In the genomic region with DNA sequence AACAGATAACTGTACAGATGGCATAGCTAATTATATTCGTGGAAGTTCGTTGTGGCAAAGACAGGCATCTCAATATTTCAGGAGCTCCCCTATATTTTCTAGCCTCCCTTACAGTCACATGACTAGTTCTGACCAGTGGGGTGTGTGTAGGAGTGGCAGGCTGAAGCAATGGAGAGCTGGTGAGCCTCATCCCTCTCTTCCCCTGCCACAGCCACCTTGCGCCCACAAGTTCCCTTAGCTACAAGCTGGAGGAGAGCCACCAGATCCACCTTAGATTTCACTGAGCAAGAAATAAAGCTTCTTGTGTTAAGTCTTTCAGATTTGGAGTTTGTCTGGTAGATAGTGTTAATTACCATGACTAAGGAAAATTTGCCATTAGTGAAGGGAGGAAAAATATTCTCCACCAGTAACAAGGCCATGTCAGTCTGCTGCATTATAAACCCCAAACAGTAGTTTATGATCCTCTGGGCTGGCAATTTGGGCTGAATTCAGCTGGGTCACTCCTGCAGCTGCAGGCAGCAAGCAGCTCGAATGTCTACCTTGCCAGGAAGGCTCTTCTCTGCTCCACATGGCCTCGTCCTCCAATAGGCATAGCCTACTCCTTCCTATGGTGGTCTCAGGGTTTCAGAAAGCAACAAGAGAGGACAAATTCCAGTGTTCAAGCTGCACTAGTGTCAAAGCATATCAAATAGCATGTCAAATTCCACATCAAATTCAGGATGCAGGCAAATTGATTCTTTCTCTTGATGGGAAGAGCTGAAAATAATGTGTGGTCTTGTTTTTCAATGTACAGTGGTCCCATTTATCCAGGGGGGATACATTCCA, we compare ENCODE assay signal across 1 cellular context.
TF ChIP-seq lines count a peak whose summit lies in the region.

No MANE protein-coding gene starts in this region.

TF ChIP-seq in HepG2, 621 proteins besides CTCF, POLR2A, EP300 and RAD21 (continued from another document and continues in another):
- TF ChIP-seq FOSL2 (CRISPR knock-in tag; IDR thresholded peaks at IDR 0.05) (no peak), TARDBP (CRISPR knock-in tag; IDR thresholded peaks at IDR 0.05) (no peak; the same call in 1 of the 2 replicates), YEATS4 (CRISPR knock-in tag; IDR thresholded peaks at IDR 0.05; ENCODE audit: borderline replicate concordance) (no peak), ZKSCAN8 (CRISPR knock-in tag; IDR thresholded peaks at IDR 0.05; ENCODE audit: borderline replicate concordance) (no peak; the same call in 1 of the 2 replicates), FOXO1 (CRISPR knock-in tag; IDR thresholded peaks at IDR 0.05) (no peak), ZNF557 (CRISPR knock-in tag; IDR thresholded peaks at IDR 0.05) (no peak), ZNF333 (CRISPR knock-in tag; IDR thresholded peaks at IDR 0.05; ENCODE audit: borderline replicate concordance) (no peak), SPEN (CRISPR knock-in tag; IDR thresholded peaks at IDR 0.05; ENCODE audit: low read depth) (no peak), SALL1 (CRISPR knock-in tag; IDR thresholded peaks at IDR 0.05) (peak; percentile 67), ZNF670 (CRISPR knock-in tag; IDR thresholded peaks at IDR 0.05; ENCODE audit: borderline replicate concordance) (peak; percentile 67; the same call in 1 of the 2 replicates), HNF4G (IDR thresholded peaks at IDR 0.05; ENCODE audit: borderline replicate concordance, low read depth, low read length) (no peak), HNF4G (CRISPR knock-in tag; IDR thresholded peaks at IDR 0.05; ENCODE audit: borderline replicate concordance, low read depth) (peak; percentile 37; the same call in 1 of the 2 replicates), ZNF251 (CRISPR knock-in tag; IDR thresholded peaks at IDR 0.05) (no peak), ATF7-NPFF (CRISPR knock-in tag; IDR thresholded peaks at IDR 0.05; ENCODE audit: low read depth) (no peak), ZNF644 (CRISPR knock-in tag; IDR thresholded peaks at IDR 0.05; ENCODE audit: low read depth) (no peak), ZNF12 (CRISPR knock-in tag; IDR thresholded peaks at IDR 0.05) (no peak), MZF1 (CRISPR knock-in tag; IDR thresholded peaks at IDR 0.05; ENCODE audit: borderline replicate concordance) (no peak), ZNF703 (CRISPR knock-in tag; IDR thresholded peaks at IDR 0.05; ENCODE audit: borderline replicate concordance) (no peak), HDAC6 (IDR thresholded peaks at IDR 0.05; ENCODE audit: low read depth, low read length) (no peak), ZBTB7B (CRISPR knock-in tag; IDR thresholded peaks at IDR 0.05) (peak; percentile 63; the same call in 1 of the 2 replicates), SNAI1 (CRISPR knock-in tag; IDR thresholded peaks at IDR 0.05; ENCODE audit: borderline replicate concordance) (no peak; the same call in 1 of the 2 replicates), KLF11 (CRISPR knock-in tag; IDR thresholded peaks at IDR 0.05) (0 out of 2 replicates have a peak, but pooled peaks have one; percentile 18), ZNF652 (CRISPR knock-in tag; IDR thresholded peaks at IDR 0.05; ENCODE audit: borderline replicate concordance, low read depth) (0 out of 2 replicates have a peak, but pooled peaks have one; percentile 7), ZSCAN29 (CRISPR knock-in tag; conservative IDR thresholded peaks at IDR 0.05) (no peak), ERF (CRISPR knock-in tag; IDR thresholded peaks at IDR 0.05) (peak; percentile 67), ATF1 (CRISPR knock-in tag; IDR thresholded peaks at IDR 0.05) (no peak), CREB1 (IDR thresholded peaks at IDR 0.05) (no peak), CREB1 (CRISPR knock-in tag; IDR thresholded peaks at IDR 0.05) (no peak), SCMH1 (CRISPR knock-in tag; IDR thresholded peaks at IDR 0.05; ENCODE audit: borderline replicate concordance) (no peak), ZNF724P (CRISPR knock-in tag; IDR thresholded peaks at IDR 0.05; ENCODE audit: borderline replicate concordance) (peak; percentile 67; the same call in 1 of the 2 replicates), ISL2 (CRISPR knock-in tag; IDR thresholded peaks at IDR 0.05) (no peak), RFX3 (CRISPR knock-in tag; IDR thresholded peaks at IDR 0.05) (no peak), RFX5 (IDR thresholded peaks at IDR 0.05; ENCODE audit: low read depth, low read length) (no peak), ZNF367 (CRISPR knock-in tag; IDR thresholded peaks at IDR 0.05; ENCODE audit: borderline replicate concordance) (no peak), ETV6 (CRISPR knock-in tag; conservative IDR thresholded peaks at IDR 0.05) (no peak), RAD51 (IDR thresholded peaks at IDR 0.05; ENCODE audit: borderline replicate concordance) (peak; percentile 61; the same call in 1 of the 2 replicates), IRF2 (CRISPR knock-in tag; IDR thresholded peaks at IDR 0.05) (peak; percentile 51), MED13 (CRISPR knock-in tag; IDR thresholded peaks at IDR 0.05) (no peak), MIER2 (CRISPR knock-in tag; IDR thresholded peaks at IDR 0.05) (0 out of 2 replicates have a peak, but pooled peaks have one; percentile 7), RCOR2 (CRISPR knock-in tag; IDR thresholded peaks at IDR 0.05) (no peak; the same call in 1 of the 2 replicates)
- TF ChIP-seq, protein P1, sequence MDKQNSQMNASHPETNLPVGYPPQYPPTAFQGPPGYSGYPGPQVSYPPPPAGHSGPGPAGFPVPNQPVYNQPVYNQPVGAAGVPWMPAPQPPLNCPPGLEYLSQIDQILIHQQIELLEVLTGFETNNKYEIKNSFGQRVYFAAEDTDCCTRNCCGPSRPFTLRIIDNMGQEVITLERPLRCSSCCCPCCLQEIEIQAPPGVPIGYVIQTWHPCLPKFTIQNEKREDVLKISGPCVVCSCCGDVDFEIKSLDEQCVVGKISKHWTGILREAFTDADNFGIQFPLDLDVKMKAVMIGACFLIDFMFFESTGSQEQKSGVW (CRISPR knock-in tag; IDR thresholded peaks at IDR 0.05; ENCODE audit: borderline replicate concordance) = no peak
- TF ChIP-seq, protein P2, sequence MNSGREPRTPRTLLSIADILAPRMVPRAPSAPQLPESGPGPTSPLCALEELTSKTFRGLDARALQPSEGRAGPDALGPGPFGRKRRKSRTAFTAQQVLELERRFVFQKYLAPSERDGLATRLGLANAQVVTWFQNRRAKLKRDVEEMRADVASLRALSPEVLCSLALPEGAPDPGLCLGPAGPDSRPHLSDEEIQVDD (CRISPR knock-in tag; IDR thresholded peaks at IDR 0.05; ENCODE audit: borderline replicate concordance) = no peak
- TF ChIP-seq, protein P3, sequence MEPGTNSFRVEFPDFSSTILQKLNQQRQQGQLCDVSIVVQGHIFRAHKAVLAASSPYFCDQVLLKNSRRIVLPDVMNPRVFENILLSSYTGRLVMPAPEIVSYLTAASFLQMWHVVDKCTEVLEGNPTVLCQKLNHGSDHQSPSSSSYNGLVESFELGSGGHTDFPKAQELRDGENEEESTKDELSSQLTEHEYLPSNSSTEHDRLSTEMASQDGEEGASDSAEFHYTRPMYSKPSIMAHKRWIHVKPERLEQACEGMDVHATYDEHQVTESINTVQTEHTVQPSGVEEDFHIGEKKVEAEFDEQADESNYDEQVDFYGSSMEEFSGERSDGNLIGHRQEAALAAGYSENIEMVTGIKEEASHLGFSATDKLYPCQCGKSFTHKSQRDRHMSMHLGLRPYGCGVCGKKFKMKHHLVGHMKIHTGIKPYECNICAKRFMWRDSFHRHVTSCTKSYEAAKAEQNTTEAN (CRISPR knock-in tag; conservative IDR thresholded peaks at IDR 0.05) = no peak
- TF ChIP-seq, protein P4, sequence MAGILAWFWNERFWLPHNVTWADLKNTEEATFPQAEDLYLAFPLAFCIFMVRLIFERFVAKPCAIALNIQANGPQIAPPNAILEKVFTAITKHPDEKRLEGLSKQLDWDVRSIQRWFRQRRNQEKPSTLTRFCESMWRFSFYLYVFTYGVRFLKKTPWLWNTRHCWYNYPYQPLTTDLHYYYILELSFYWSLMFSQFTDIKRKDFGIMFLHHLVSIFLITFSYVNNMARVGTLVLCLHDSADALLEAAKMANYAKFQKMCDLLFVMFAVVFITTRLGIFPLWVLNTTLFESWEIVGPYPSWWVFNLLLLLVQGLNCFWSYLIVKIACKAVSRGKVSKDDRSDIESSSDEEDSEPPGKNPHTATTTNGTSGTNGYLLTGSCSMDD (CRISPR knock-in tag; IDR thresholded peaks at IDR 0.05) = no peak
- TF ChIP-seq, protein P5, sequence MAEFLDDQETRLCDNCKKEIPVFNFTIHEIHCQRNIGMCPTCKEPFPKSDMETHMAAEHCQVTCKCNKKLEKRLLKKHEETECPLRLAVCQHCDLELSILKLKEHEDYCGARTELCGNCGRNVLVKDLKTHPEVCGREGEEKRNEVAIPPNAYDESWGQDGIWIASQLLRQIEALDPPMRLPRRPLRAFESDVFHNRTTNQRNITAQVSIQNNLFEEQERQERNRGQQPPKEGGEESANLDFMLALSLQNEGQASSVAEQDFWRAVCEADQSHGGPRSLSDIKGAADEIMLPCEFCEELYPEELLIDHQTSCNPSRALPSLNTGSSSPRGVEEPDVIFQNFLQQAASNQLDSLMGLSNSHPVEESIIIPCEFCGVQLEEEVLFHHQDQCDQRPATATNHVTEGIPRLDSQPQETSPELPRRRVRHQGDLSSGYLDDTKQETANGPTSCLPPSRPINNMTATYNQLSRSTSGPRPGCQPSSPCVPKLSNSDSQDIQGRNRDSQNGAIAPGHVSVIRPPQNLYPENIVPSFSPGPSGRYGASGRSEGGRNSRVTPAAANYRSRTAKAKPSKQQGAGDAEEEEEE (CRISPR knock-in tag; IDR thresholded peaks at IDR 0.05; ENCODE audit: borderline replicate concordance) = no peak
- TF ChIP-seq, protein P6, sequence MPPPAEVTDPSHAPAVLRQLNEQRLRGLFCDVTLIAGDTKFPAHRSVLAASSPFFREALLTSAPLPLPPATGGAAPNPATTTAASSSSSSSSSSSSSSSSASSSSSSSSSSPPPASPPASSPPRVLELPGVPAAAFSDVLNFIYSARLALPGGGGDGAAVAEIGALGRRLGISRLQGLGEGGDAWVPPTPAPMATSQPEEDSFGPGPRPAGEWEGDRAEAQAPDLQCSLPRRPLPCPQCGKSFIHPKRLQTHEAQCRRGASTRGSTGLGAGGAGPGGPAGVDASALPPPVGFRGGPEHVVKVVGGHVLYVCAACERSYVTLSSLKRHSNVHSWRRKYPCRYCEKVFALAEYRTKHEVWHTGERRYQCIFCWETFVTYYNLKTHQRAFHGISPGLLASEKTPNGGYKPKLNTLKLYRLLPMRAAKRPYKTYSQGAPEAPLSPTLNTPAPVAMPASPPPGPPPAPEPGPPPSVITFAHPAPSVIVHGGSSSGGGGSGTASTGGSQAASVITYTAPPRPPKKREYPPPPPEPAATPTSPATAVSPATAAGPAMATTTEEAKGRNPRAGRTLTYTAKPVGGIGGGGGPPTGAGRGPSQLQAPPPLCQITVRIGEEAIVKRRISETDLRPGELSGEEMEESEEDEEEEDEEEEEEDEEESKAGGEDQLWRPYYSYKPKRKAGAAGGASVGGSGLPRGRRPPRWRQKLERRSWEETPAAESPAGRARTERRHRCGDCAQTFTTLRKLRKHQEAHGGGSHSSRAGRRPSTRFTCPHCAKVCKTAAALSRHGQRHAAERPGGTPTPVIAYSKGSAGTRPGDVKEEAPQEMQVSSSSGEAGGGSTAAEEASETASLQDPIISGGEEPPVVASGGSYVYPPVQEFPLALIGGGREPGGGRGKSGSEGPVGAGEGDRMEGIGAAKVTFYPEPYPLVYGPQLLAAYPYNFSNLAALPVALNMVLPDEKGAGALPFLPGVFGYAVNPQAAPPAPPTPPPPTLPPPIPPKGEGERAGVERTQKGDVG (CRISPR knock-in tag; IDR thresholded peaks at IDR 0.05; ENCODE audit: borderline replicate concordance) = peak; percentile 29; the same call in 1 of the 2 replicates
- TF ChIP-seq, protein P7, sequence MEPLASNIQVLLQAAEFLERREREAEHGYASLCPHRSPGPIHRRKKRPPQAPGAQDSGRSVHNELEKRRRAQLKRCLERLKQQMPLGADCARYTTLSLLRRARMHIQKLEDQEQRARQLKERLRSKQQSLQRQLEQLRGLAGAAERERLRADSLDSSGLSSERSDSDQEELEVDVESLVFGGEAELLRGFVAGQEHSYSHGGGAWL (CRISPR knock-in tag; IDR thresholded peaks at IDR 0.05) = 0 out of 2 replicates have a peak, but pooled peaks have one; percentile 2
- TF ChIP-seq, protein P8, sequence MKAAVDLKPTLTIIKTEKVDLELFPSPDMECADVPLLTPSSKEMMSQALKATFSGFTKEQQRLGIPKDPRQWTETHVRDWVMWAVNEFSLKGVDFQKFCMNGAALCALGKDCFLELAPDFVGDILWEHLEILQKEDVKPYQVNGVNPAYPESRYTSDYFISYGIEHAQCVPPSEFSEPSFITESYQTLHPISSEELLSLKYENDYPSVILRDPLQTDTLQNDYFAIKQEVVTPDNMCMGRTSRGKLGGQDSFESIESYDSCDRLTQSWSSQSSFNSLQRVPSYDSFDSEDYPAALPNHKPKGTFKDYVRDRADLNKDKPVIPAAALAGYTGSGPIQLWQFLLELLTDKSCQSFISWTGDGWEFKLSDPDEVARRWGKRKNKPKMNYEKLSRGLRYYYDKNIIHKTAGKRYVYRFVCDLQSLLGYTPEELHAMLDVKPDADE (CRISPR knock-in tag; IDR thresholded peaks at IDR 0.05) = no peak
- TF ChIP-seq, protein P9, sequence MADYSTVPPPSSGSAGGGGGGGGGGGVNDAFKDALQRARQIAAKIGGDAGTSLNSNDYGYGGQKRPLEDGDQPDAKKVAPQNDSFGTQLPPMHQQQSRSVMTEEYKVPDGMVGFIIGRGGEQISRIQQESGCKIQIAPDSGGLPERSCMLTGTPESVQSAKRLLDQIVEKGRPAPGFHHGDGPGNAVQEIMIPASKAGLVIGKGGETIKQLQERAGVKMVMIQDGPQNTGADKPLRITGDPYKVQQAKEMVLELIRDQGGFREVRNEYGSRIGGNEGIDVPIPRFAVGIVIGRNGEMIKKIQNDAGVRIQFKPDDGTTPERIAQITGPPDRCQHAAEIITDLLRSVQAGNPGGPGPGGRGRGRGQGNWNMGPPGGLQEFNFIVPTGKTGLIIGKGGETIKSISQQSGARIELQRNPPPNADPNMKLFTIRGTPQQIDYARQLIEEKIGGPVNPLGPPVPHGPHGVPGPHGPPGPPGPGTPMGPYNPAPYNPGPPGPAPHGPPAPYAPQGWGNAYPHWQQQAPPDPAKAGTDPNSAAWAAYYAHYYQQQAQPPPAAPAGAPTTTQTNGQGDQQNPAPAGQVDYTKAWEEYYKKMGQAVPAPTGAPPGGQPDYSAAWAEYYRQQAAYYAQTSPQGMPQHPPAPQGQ (CRISPR knock-in tag; IDR thresholded peaks at IDR 0.05; ENCODE audit: borderline replicate concordance) = no peak
- TF ChIP-seq, protein P10, sequence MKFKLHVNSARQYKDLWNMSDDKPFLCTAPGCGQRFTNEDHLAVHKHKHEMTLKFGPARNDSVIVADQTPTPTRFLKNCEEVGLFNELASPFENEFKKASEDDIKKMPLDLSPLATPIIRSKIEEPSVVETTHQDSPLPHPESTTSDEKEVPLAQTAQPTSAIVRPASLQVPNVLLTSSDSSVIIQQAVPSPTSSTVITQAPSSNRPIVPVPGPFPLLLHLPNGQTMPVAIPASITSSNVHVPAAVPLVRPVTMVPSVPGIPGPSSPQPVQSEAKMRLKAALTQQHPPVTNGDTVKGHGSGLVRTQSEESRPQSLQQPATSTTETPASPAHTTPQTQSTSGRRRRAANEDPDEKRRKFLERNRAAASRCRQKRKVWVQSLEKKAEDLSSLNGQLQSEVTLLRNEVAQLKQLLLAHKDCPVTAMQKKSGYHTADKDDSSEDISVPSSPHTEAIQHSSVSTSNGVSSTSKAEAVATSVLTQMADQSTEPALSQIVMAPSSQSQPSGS (CRISPR knock-in tag; IDR thresholded peaks at IDR 0.05) = no peak; the same call in 1 of the 2 replicates
